14 cellular contexts compared by ENCODE assay signal in genomic region chr5:116507941-116508655, GRCh38.
"Had no signal": no experiment of that assay in that cellular context is flagged by ENCODE, and none has a peak within 500 bp of the region (broad histone marks: within the 10 kb centered on the region; RNA-seq: fewer than 3 reads in every experiment).

No MANE protein-coding gene starts in this region.

- ATAC-seq: activated CD4-positive, CD25-positive, alpha-beta regulatory T cell treated with anti-CD3 and anti-CD28 coated beads, Interleukin-2, amount 50 U/mL, for 24 hours; lower lobe of right lung; naive thymus-derived CD8-positive, alpha-beta T cell; stimulated activated naive CD8-positive, alpha-beta T cell treated with anti-CD3 and anti-CD28 coated beads, Interleukin-15, Interleukin-2, amounts not matched to agents 100 U/mL and 50 U/mL, for 24 hours had no signal

- H3K4me3 ChIP-seq: gastroesophageal sphincter, lower lobe of right lung, testis had no signal

- DNase-seq: activated naive CD8-positive, alpha-beta T cell treated with anti-CD3 and anti-CD28 coated beads for 36 hours; activated T-cell treated with anti-CD3 and anti-CD28 coated beads, Interleukin-2, amount 50 U/mL, for 1 hour; aorta; hippocampal formation; kidney glomerular epithelial cell; lower lobe of right lung; naive thymus-derived CD8-positive, alpha-beta T cell; stimulated activated CD4-positive, alpha-beta T cell treated with anti-CD3 and anti-CD28 coated beads, Interleukin-2, amount 100 ng/mL, for 48 hours; stimulated activated CD8-positive, alpha-beta memory T cell treated with anti-CD3 and anti-CD28 coated beads, Interleukin-4, amount 100 ng/mL, for 48 hours; stimulated activated naive CD8-positive, alpha-beta T cell treated with anti-CD3 and anti-CD28 coated beads, Interleukin-15, Interleukin-2, amounts not matched to agents 100 U/mL and 50 U/mL, for 24 hours; T-helper 2 cell; testis had no signal

- H3K27me3 ChIP-seq: gastroesophageal sphincter, testis had no signal

- H3K27ac ChIP-seq: lower lobe of right lung, testis had no signal

- H3K9me3 ChIP-seq: gastroesophageal sphincter, lower lobe of right lung, testis had no signal

- H3K36me3 ChIP-seq: gastroesophageal sphincter, lower lobe of right lung had no signal
